Comparison of ENCODE assay signal across 11 cellular contexts in the genomic region with DNA sequence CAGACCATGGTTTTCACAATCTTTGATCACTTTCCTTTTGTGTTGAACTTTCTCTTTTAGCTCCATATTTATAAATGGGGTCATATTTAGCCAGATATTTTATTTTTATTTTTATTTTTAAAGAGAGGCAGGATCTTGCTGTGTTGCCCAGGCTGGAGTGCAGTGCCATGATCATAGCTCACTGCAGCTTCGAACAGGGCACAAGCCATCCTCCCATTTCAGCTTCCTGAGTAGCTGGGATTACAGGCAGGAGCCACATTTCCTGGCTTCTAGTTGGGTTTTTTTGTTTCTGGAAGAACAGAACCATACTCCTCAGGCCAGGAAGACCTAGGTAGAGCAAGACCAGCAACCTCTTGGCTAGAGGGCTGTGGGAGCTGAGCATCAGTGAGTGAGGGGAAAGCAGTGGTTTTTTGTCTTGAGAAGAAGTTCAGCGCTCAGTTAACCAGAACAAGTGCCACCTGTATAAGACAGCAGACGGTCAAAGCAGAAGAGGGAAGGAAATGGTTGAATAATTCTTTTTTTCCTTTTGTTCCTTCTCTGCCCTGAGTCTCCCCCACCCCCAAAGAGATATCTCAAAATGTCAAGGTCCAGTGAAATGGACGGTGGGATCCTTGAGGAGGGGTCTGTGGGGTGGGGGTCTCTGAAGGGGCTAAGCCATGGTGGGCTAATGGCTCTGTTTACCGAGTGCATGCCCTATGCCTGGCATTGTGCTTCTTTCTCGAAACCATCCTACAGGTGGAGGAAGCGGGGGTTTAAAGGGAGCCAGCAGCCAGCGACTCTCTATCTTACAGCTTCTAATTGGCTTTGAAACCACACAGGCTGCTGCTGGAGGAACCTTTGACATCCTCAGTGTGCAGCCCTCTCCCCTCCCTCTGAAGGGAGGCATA.
DNase-seq lines count a peak whose midpoint lies in the region; ATAC-seq and TF ChIP-seq lines count a peak whose summit lies in the region.
"Had no signal": no experiment of that assay in that cellular context is flagged by ENCODE, and none has a peak within 500 bp of the region (broad histone marks: within the 10 kb centered on the region; RNA-seq: fewer than 3 reads in every experiment).

No MANE protein-coding gene starts in this region.

- H3K27me3 Mint-ChIP-seq in natural killer cell treated with Interleukin-12 subunit alpha and Interleukin-12 subunit beta and Interleukin-15 and Interleukin-18, amount 100 ng/mL, for 72 hours = no peaks in the 10 kb centered on the region

- no peak overlapping the region for H3K4me3 ChIP-seq in H7 (ENCODE audit: insufficient read depth, low read depth, low read length)
- H3K4me3 ChIP-seq: psoas muscle, SJCRH30 had no signal

- peak overlapping the region; percentile 35 to 56 for H3K27ac Mint-ChIP-seq in natural killer cell treated with Interleukin-12 subunit alpha and Interleukin-12 subunit beta and Interleukin-15 and Interleukin-18, amount 100 ng/mL, for 72 hours

- TF ChIP-seq CTCF in VCaP (conservative IDR thresholded peaks at IDR 0.05) = no peak

- H3K36me3 ChIP-seq in H7 (replicated peaks; ENCODE audit: control insufficient read depth, insufficient read depth, low read length) = no peaks in the 10 kb centered on the region
- H3K36me3 ChIP-seq: SJCRH30 had no signal

- H3K27me3 ChIP-seq in H7 (ENCODE audit: control insufficient read depth, insufficient read depth, low read length) = no peaks in the 10 kb centered on the region
- H3K27me3 ChIP-seq: SJCRH30 had no signal

- DNase-seq in DMS79 (lab: John Stamatoyannopoulos, UW) = peak; percentile 4
- DNase-seq in natural killer cell treated with Interleukin-12 subunit alpha and Interleukin-12 subunit beta and Interleukin-15 and Interleukin-18, amount 100 ng/mL, for 72 hours (ENCODE audit: low spot score) = no peak
- no peak for DNase-seq in H7
- DNase-seq in activated effector memory CD4-positive, alpha-beta T cell treated with anti-CD3 and anti-CD28 coated beads, Interleukin-2, amount 50 U/mL, for 16 hours = no peak
- DNase-seq in GM19240 (ENCODE audit: insufficient read length, low spot score) = no peak
- DNase-seq in Ammon's horn (ENCODE audit: low spot score) = no peak
- DNase-seq: NCI-H2081 treated with DMSO at 0.1 percent for 48 hours, psoas muscle, SJCRH30 had no signal

- no peak overlapping the region for H3K4me3 Mint-ChIP-seq in natural killer cell treated with Interleukin-12 subunit alpha and Interleukin-12 subunit beta and Interleukin-15 and Interleukin-18, amount 100 ng/mL, for 72 hours

- peak; percentile 65 for ATAC-seq in GM19463 (IDR thresholded peaks at IDR 0.05; ENCODE audit: unreplicated experiment)
- no peak for ATAC-seq in natural killer cell treated with Interleukin-12 subunit alpha and Interleukin-12 subunit beta and Interleukin-15 and Interleukin-18, amount 100 ng/mL, for 72 hours

- H3K36me3 Mint-ChIP-seq in natural killer cell treated with Interleukin-12 subunit alpha and Interleukin-12 subunit beta and Interleukin-15 and Interleukin-18, amount 100 ng/mL, for 72 hours = no peaks in the 10 kb centered on the region

- peak overlapping the region; percentile 99 for H3K27ac ChIP-seq in VCaP
- H3K27ac ChIP-seq: psoas muscle, SJCRH30 had no signal

- H3K9me3 Mint-ChIP-seq in natural killer cell treated with Interleukin-12 subunit alpha and Interleukin-12 subunit beta and Interleukin-15 and Interleukin-18, amount 100 ng/mL, for 72 hours = no peaks in the 10 kb centered on the region

- H3K4me1 Mint-ChIP-seq in natural killer cell treated with Interleukin-12 subunit alpha and Interleukin-12 subunit beta and Interleukin-15 and Interleukin-18, amount 100 ng/mL, for 72 hours (ENCODE audit: low read depth in 2 of 2) = peaks cover 60% of the 10 kb centered on the region in 2 donors
